In the genomic region with DNA sequence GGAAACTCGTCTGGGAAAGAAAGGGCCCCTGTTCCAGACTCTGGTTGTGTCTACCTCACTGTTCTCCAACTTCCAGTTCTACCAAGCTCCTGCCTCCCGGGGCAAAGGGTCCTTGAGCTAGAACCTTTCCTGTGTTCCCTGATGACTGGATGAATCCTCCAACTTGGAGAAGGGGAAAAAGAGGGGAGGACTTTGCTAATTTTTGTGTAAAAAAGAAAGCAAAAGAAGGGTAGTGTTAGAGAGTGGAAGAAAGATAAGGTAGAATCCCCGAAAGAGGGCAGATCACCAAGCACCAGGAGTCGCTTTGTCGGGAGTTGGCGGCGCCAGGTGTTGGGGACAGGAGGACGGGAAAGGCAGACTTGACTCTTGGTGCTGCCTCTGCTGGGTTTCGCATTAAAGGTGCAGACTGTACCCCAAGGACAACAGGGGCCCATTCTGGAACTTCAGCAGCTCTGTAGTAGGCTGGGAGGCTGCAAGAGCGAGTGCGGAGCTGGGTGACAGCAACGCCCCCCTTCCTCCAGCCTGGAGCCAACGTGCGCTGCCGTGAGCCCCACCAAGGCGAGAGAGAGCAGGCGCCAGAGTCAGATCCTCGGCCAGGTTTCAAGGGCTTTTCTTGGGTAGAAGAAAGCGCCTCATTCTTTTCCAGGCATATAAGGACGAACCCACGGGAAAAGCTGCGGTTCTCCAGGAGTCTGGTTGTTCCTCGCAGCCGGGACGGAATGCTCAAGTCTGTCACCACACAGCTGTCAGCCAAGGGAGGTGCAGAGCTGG, we compare ENCODE assay signal across 10 cellular contexts. TPM values are rescaled to one million over a fixed set of nuclear protein-coding genes. Genes with fewer than 3 reads are reported as not detected.
DNase-seq lines count a peak whose midpoint lies in the region; ATAC-seq, FAIRE-seq and TF ChIP-seq lines count a peak whose summit lies in the region.
"Had no signal": no experiment of that assay in that cellular context is flagged by ENCODE, and none has a peak within 500 bp of the region (broad histone marks: within the 10 kb centered on the region; RNA-seq: fewer than 3 reads in every experiment).

No MANE protein-coding gene starts in this region.

- no peaks in the 10 kb centered on the region for H3K36me3 ChIP-seq in pancreas
- H3K36me3 ChIP-seq in effector memory CD4-positive, alpha-beta T cell (ENCODE audit: control insufficient read depth, insufficient read depth, low read length), result no peaks in the 10 kb centered on the region

- peak; percentile 56 for DNase-seq in COLO668 (lab: John Stamatoyannopoulos, UW; ENCODE audit: unreplicated experiment)
- peak; percentile 67 for DNase-seq in NCI-H510A (lab: John Stamatoyannopoulos, UW)
- DNase-seq in head of caudate nucleus, result peak in 40 of 42 donors; percentile 4 to 68 (median 42)
- peak in 7 of 10 donors; percentile 11 to 88 (median 32) for DNase-seq in posterior cingulate gyrus
- no peak for DNase-seq in pancreas
- DNase-seq in GM13977 (ENCODE audit: low spot score), result no peak
- no peak for DNase-seq in effector memory CD4-positive, alpha-beta T cell
- DNase-seq: EL, PC-9 had no signal

- peaks cover 0 to 27% (median 0%) of the 10 kb centered on the region in 4 donors for H3K27me3 ChIP-seq in pancreas
- H3K27me3 ChIP-seq in effector memory CD4-positive, alpha-beta T cell (replicated peaks; ENCODE audit: control insufficient read depth, insufficient read depth, low read length, poor library complexity, severe bottlenecking), result peaks cover 19% of the 10 kb centered on the region

- WGBS in pancreas, 2 donors, result 8 to 12% methylated on average over 25 of the region's 25 CpGs

- peaks cover 0 to 4% (median 0%) of the 10 kb centered on the region in 3 donors for H3K4me1 ChIP-seq in pancreas
- no peaks in the 10 kb centered on the region for H3K4me1 ChIP-seq in effector memory CD4-positive, alpha-beta T cell (ENCODE audit: control insufficient read depth, insufficient read depth, low read length, poor library complexity, severe bottlenecking)

- peak overlapping the region in 1 of 4 donors; percentile 56 for H3K4me3 ChIP-seq in pancreas
- H3K4me3 ChIP-seq in effector memory CD4-positive, alpha-beta T cell (ENCODE audit: insufficient read depth, low read depth, low read length, poor library complexity, severe bottlenecking), result no peak overlapping the region
- H3K4me3 ChIP-seq: PC-9 had no signal

- FAIRE-seq in pancreas (lab: Jason Lieb, UNC), result no peak

- in situ Hi-C loops in GM13977 (cut with MboI; ENCODE audit: low pct_unique_long_range_greater_than_20kb, low sequenced_read_pairs, unreplicated experiment), result no loop called here

- intact Hi-C loops in head of caudate nucleus (cut with DNase I) (no loop called here), posterior cingulate gyrus (cut with DNase I) (no loop called here), pancreas (cut with DNase I) (no loop called here)

- no peaks in the 10 kb centered on the region for H3K9me3 ChIP-seq in pancreas
- no peaks in the 10 kb centered on the region for H3K9me3 ChIP-seq in effector memory CD4-positive, alpha-beta T cell (ENCODE audit: control insufficient read depth, low read length)

- TF ChIP-seq CTCF in pancreas (IDR thresholded peaks at IDR 0.05) (no peak), GM13977 (IDR thresholded peaks at IDR 0.05; ENCODE audit: extremely low read depth, insufficient read depth, missing control alignments) (no peak)

- ATAC-seq in pancreas (no peak), GM21526 (IDR thresholded peaks at IDR 0.05; ENCODE audit: low FRiP score, unreplicated experiment) (no peak)

- H3K27ac ChIP-seq in pancreas, result no peak overlapping the region
- no peak overlapping the region for H3K27ac ChIP-seq in effector memory CD4-positive, alpha-beta T cell (ENCODE audit: insufficient read depth, low read length, poor library complexity, severe bottlenecking)
- H3K27ac ChIP-seq: PC-9 had no signal

RNA-seq across cellular contexts. Expression of a gene that starts 1.7 kb away (rescaled TPM):
- total RNA-seq in pancreas, result 1 to 10 TPM in 2 of 6 donors, under 1 TPM in 4; 0.19 to 1.3 (median 0.49) TPM
- under 1 TPM; 0.15 to 0.19 TPM for polyA plus RNA-seq in pancreas
- total RNA-seq: PC-9 had no signal

Comparison
In these comparisons a context has a peak if more than half of its experiments do, and no peak if none do; other contexts are left out.
1. DNase-seq: peak in COLO668 (single experiment), NCI-H510A (single experiment), head of caudate nucleus (40 of 42) and posterior cingulate gyrus (7 of 10); none in pancreas (0 of 6), GM13977 (single experiment) and effector memory CD4-positive, alpha-beta T cell (0 of 3).